Comparison of ENCODE assay signal across 20 cellular contexts in the genomic region with DNA sequence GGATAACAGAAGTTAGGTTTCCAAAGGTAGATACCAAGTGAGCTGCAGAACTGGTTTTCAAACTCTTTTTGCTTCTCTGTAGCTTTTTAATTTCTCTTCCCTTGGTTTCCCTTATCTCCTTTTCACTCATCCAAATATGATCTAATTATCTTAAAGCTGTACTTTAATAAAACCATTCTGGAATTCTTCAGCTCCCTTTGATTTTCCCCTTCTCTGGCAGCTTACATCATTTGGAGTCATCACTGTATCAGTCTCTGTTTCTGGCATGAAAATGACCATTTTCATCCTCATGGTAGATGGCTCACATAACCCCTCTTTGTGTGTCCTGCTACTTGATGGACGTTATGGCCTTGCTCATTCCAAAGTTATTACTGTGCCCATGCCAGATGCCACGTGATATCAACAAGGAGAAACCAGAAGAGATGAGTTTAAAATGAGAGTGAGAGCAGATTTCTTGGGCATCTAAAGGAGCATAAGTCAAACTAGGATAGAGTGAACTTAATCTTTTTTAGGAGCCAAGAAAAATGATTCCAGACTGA.
DNase-seq lines count a peak whose midpoint lies in the region; ATAC-seq and TF ChIP-seq lines count a peak whose summit lies in the region.
"Had no signal": no experiment of that assay in that cellular context is flagged by ENCODE, and none has a peak within 500 bp of the region (broad histone marks: within the 10 kb centered on the region; RNA-seq: fewer than 3 reads in every experiment).

No MANE protein-coding gene starts in this region.

- H3K27me3 ChIP-seq in MG63 (no peaks in the 10 kb centered on the region), osteoblast (ENCODE audit: insufficient read depth, low read length) (no peaks in the 10 kb centered on the region), prostate gland (replicated peaks; ENCODE audit: insufficient read depth) (no peaks in the 10 kb centered on the region)
- H3K27me3 ChIP-seq: Peyer's patch had no signal

- H3K36me3 ChIP-seq in MG63 (no peaks in the 10 kb centered on the region), osteoblast (ENCODE audit: insufficient read depth, low read length) (no peaks in the 10 kb centered on the region), prostate gland (no peaks in the 10 kb centered on the region)
- H3K36me3 ChIP-seq: Peyer's patch had no signal

- 44% methylated on average over 2 of the region's 2 CpGs for WGBS in prostate gland

- TF ChIP-seq POLR2A in prostate gland (IDR thresholded peaks at IDR 0.05): no peak

- H3K79me2 ChIP-seq in osteoblast (ENCODE audit: insufficient read depth, low read length): no peaks in the 10 kb centered on the region

- H3K4me3 ChIP-seq in MG63 (no peak overlapping the region), osteoblast (ENCODE audit: insufficient read depth, low read length) (no peak overlapping the region), prostate gland (no peak overlapping the region)
- H3K4me3 ChIP-seq: Peyer's patch had no signal

- H2AFZ ChIP-seq in osteoblast (ENCODE audit: low read length): no peak overlapping the region

- no peak for TF ChIP-seq CTCF in osteoblast (IDR thresholded peaks at IDR 0.05; ENCODE audit: extremely low read depth, low read depth, low read length)
- no peak for TF ChIP-seq CTCF in prostate gland (IDR thresholded peaks at IDR 0.05)

- H3K4me1 ChIP-seq in osteoblast (ENCODE audit: insufficient read depth, low read length) (no peaks in the 10 kb centered on the region), prostate gland (replicated peaks) (no peaks in the 10 kb centered on the region)
- H3K4me1 ChIP-seq: Peyer's patch had no signal

- H3K27ac ChIP-seq in osteoblast (ENCODE audit: low read depth, low read length): no peak overlapping the region
- H3K27ac ChIP-seq in prostate gland: no peak overlapping the region
- H3K27ac ChIP-seq: Peyer's patch had no signal

- DNase-seq in EL (peak; percentile 76), MG63 (peak; percentile 46), astrocyte of the hippocampus (ENCODE audit: low read depth, low spot score) (peak; percentile 67), osteoblast (ENCODE audit: insufficient read length, low spot score, missing footprints) (peak; percentile 70), prostate gland (ENCODE audit: low spot score) (no peak), DMS153 (lab: John Stamatoyannopoulos, UW) (no peak), KG1 (lab: John Stamatoyannopoulos, UW) (no peak)
- DNase-seq: ACHN; COR-L47; DMS 273 treated with DMSO at 0.1 percent for 48 hours; GF-D8; GOT3; NCI-H1092 treated with DMSO at 0.1 percent for 48 hours; NCI-H2081; NCI-H446 treated with DMSO at 0.1 percent for 48 hours; NCI-H748 treated with DMSO at 0.1 percent for 48 hours; NK-92 treated with Interleukin-12 subunit alpha and Interleukin-12 subunit beta, amount 100 ng/mL, for 24 hours; Peyer's patch; Right ventricle myocardium superior had no signal

- H3K4me2 ChIP-seq in osteoblast (ENCODE audit: insufficient read depth, low read length): no peak overlapping the region

- intact Hi-C loops in prostate gland (cut with DNase I): no loop called here

- no peaks in the 10 kb centered on the region for H4K20me1 ChIP-seq in osteoblast (ENCODE audit: insufficient read depth, low read length)

- H3K9me3 ChIP-seq in MG63: no peaks in the 10 kb centered on the region
- no peaks in the 10 kb centered on the region for H3K9me3 ChIP-seq in osteoblast (ENCODE audit: low read depth, low read length)
- no peaks in the 10 kb centered on the region for H3K9me3 ChIP-seq in prostate gland
- H3K9me3 ChIP-seq: Peyer's patch had no signal

- no peak for ATAC-seq in GM21786 (IDR thresholded peaks at IDR 0.05; ENCODE audit: unreplicated experiment)

Comparison
In these comparisons a context has a peak if more than half of its experiments do, and no peak if none do; other contexts are left out.
1. DNase-seq: peak in EL (single experiment), MG63 (single experiment), astrocyte of the hippocampus (single experiment) and osteoblast (single experiment); none in prostate gland (single experiment), DMS153 (single experiment) and KG1 (single experiment).